In genomic region chr5:154301726-154302125, GRCh38 we compare ENCODE assay signal across 18 cellular contexts.
"Had no signal": no experiment of that assay in that cellular context is flagged by ENCODE, and none has a peak within 500 bp of the region (broad histone marks: within the 10 kb centered on the region; RNA-seq: fewer than 3 reads in every experiment).

No MANE protein-coding gene starts in this region.

- ATAC-seq: activated CD8-positive, alpha-beta memory T cell treated with anti-CD3 and anti-CD28 coated beads, Interleukin-2, amount 10 ng/mL, durations not matched to agents 7 days and 5 days; activated T-helper 17 cell treated with anti-CD3 and anti-CD28 coated beads, Interleukin-2, amount 50 U/mL, for 72 hours; esophagus mucosa had no signal

- H3K27me3 Mint-ChIP-seq: activated CD4-positive, alpha-beta memory T cell treated with anti-CD3 and anti-CD28 coated beads, Interleukin-2, amount 10 ng/mL, durations not matched to agents 7 days and 5 days; activated CD8-positive, alpha-beta memory T cell treated with anti-CD3 and anti-CD28 coated beads, Interleukin-2, amount 10 ng/mL, durations not matched to agents 7 days and 5 days; activated naive CD8-positive, alpha-beta T cell treated with anti-CD3 and anti-CD28 coated beads for 36 hours; activated T-helper 17 cell treated with anti-CD3 and anti-CD28 coated beads, Interleukin-2, amount 50 U/mL, for 72 hours; central memory CD8-positive, alpha-beta T cell; progenitor cell of endocrine pancreas; stimulated activated naive CD8-positive, alpha-beta T cell treated with anti-CD3 and anti-CD28 coated beads, Interleukin-15, Interleukin-2, amounts not matched to agents 100 ng/mL and 50 ng/mL, for 24 hours had no signal

- H3K4me3 ChIP-seq: lung had no signal

- H3K4me3 Mint-ChIP-seq: activated CD4-positive, alpha-beta memory T cell treated with anti-CD3 and anti-CD28 coated beads, Interleukin-2, amount 10 ng/mL, durations not matched to agents 7 days and 5 days; activated CD8-positive, alpha-beta memory T cell treated with anti-CD3 and anti-CD28 coated beads, Interleukin-2, amount 10 ng/mL, durations not matched to agents 7 days and 5 days; activated naive CD8-positive, alpha-beta T cell treated with anti-CD3 and anti-CD28 coated beads for 36 hours; activated T-helper 17 cell treated with anti-CD3 and anti-CD28 coated beads, Interleukin-2, amount 50 U/mL, for 72 hours; central memory CD8-positive, alpha-beta T cell; immature natural killer cell; stimulated activated naive CD8-positive, alpha-beta T cell treated with anti-CD3 and anti-CD28 coated beads, Interleukin-15, Interleukin-2, amounts not matched to agents 100 ng/mL and 50 ng/mL, for 24 hours had no signal

- H3K27ac Mint-ChIP-seq: activated CD4-positive, alpha-beta memory T cell treated with anti-CD3 and anti-CD28 coated beads, Interleukin-2, amount 10 ng/mL, durations not matched to agents 7 days and 5 days; activated CD8-positive, alpha-beta memory T cell treated with anti-CD3 and anti-CD28 coated beads, Interleukin-2, amount 10 ng/mL, durations not matched to agents 7 days and 5 days; activated naive CD8-positive, alpha-beta T cell treated with anti-CD3 and anti-CD28 coated beads for 36 hours; activated T-helper 17 cell treated with anti-CD3 and anti-CD28 coated beads, Interleukin-2, amount 50 U/mL, for 72 hours; immature natural killer cell; progenitor cell of endocrine pancreas; stimulated activated naive CD8-positive, alpha-beta T cell treated with anti-CD3 and anti-CD28 coated beads, Interleukin-15, Interleukin-2, amounts not matched to agents 100 ng/mL and 50 ng/mL, for 24 hours had no signal

- H3K4me1 Mint-ChIP-seq: activated CD4-positive, alpha-beta memory T cell treated with anti-CD3 and anti-CD28 coated beads, Interleukin-2, amount 10 ng/mL, durations not matched to agents 7 days and 5 days; activated CD8-positive, alpha-beta memory T cell treated with anti-CD3 and anti-CD28 coated beads, Interleukin-2, amount 10 ng/mL, durations not matched to agents 7 days and 5 days had no signal

- DNase-seq: activated CD4-positive, alpha-beta memory T cell treated with anti-CD3 and anti-CD28 coated beads, Interleukin-2, amount 10 ng/mL, durations not matched to agents 7 days and 5 days; activated CD4-positive, alpha-beta T cell treated with anti-CD3 and anti-CD28 coated beads for 4 hours; activated CD8-positive, alpha-beta memory T cell treated with anti-CD3 and anti-CD28 coated beads, Interleukin-2, amount 10 ng/mL, durations not matched to agents 7 days and 5 days; activated naive CD4-positive, alpha-beta T cell; activated naive CD8-positive, alpha-beta T cell treated with anti-CD3 and anti-CD28 coated beads for 36 hours; amniotic stem cell; effector CD4-positive, alpha-beta T cell; immature natural killer cell; small intestine; stimulated activated CD4-positive, alpha-beta T cell treated with anti-CD3 and anti-CD28 coated beads, Interleukin-15, amount 100 ng/mL, for 24 hours; stimulated activated CD4-positive, alpha-beta T cell treated with anti-CD3 and anti-CD28 coated beads, Interleukin-2, amount 100 ng/mL, for 48 hours; SW 1271 had no signal
